ENCODE assay signal across 1 cellular context in the genomic region with DNA sequence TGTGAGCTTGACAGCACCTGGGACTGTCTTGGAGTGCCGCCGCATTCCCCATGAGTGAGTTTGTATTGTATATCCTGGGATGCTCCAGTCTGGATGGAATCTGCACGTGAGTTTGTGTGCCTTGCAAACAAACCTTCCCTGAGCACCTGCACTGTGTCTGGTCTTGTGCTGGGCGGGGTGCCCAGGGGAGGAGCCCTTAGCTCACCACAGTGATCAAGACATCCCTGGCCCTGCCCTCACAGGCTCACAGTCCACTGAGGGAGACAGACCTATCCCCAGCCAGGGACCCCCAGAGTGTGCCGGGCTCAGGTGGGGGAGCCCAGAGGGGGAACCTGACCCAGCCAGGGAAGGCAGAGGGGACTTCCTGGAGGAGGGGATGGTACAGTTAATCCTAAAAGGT.
TF ChIP-seq lines count a peak whose summit lies in the region.

No MANE protein-coding gene starts in this region.

TF ChIP-seq in K562, 482 proteins besides CTCF, POLR2A, EP300 and RAD21:
- TF ChIP-seq ZFP36 (IDR thresholded peaks at IDR 0.05; ENCODE audit: low read depth, low read length, partially characterized antibody) (peak; percentile 42), BHLHE40 (IDR thresholded peaks at IDR 0.05; ENCODE audit: low read length) (peak; percentile 58), POLR2AphosphoS5 (IDR thresholded peaks at IDR 0.05; ENCODE audit: control insufficient read depth, insufficient read depth, low read depth, low read length) (no peak)
TF ChIP-seq in K562: peak in this region for 2.
